In the genomic region with DNA sequence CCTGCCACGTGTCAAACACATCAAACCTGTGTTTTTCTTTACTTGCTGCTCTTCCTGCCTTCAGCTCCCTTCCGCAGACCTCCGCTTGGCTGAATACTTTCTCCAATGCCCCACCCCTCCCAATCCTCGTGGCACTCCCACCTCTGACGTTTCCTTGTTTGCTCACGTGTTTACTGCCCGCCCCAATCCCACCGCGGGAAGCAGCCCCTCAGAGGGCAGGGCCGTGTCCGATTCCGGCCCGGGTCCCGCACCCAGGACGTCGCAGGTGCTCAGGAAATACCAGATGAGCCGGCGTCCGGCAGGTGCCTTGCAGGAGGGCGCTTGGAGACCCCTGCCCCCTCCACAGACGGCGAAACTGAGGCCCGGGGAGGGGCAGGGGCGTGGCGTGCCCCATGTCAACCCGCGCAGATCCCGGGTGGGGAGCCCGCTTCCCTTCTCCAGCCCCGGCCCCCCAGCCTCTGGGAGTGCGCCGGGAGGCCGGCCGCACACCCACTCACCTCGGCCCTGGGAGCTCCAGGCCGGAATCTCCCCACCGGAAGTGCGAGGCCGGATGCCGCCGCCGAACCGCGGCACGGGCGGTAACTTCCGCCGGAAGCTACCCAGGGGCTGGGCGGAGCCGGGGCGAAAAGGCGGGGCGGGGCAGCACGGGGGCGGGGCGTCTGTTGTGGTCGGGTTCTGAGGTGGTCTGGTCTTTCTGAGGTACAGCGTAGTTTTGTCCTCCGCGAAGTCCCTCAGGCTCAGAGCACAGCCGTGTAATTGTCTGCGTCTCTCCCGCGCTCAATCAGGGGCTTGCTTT, we compare ENCODE assay signal across 8 cellular contexts. TPM values are rescaled to one million over a fixed set of nuclear protein-coding genes. Genes with fewer than 3 reads are reported as not detected.
DNase-seq lines count a peak whose midpoint lies in the region; ATAC-seq and TF ChIP-seq lines count a peak whose summit lies in the region.

No MANE protein-coding gene starts in this region.

- in situ Hi-C loops in transverse colon (cut with MboI; ENCODE audit: low pct_ligation_motif_present in 1 of 4, low pct_unique_long_range_greater_than_20kb in 1 of 4, low sequenced_read_pairs in 3 of 4), result no loop called here

- TF ChIP-seq CTCF in HFF-Myc (IDR thresholded peaks at IDR 0.05; ENCODE audit: low read depth, low read length, missing control alignments) (no peak), adrenal gland (IDR thresholded peaks at IDR 0.05) (no peak), heart left ventricle (IDR thresholded peaks at IDR 0.05) (no peak), transverse colon (IDR thresholded peaks at IDR 0.05) (peak in 1 of 5 experiments; percentile 10)

- TF ChIP-seq EP300 in transverse colon (IDR thresholded peaks at IDR 0.05; ENCODE audit: low read depth), result no peak

- 0 to 1% (median 1%) methylated on average over 21 to 64 of the region's 64 CpGs for WGBS in adrenal gland, 4 donors
- 0 to 1% (median 1%) methylated on average over 34 to 64 of the region's 64 CpGs for WGBS in heart left ventricle, 4 donors
- WGBS in transverse colon (ENCODE audit: low coverage in 1 of 2), 2 donors, result 0% methylated on average over 4 to 63 of the region's 64 CpGs

- ATAC-seq in heart left ventricle, result peak; percentile 83 to 96 (median 93)

- no peaks in the 10 kb centered on the region for H3K27me3 ChIP-seq in adrenal gland
- H3K27me3 ChIP-seq in heart left ventricle, result no peaks in the 10 kb centered on the region
- H3K27me3 ChIP-seq in transverse colon, result no peaks in the 10 kb centered on the region

- H3K9me3 ChIP-seq in adrenal gland (replicated peaks in 1 of 3) (no peaks in the 10 kb centered on the region), heart left ventricle (no peaks in the 10 kb centered on the region), transverse colon (no peaks in the 10 kb centered on the region)

- DNase-seq in GM03348 (ENCODE audit: low spot score), result peak; percentile 97
- DNase-seq in HFF-Myc (ENCODE audit: extremely low read depth, low read depth), result peak; percentile 59
- DNase-seq in NCI-H1092 (lab: John Stamatoyannopoulos, UW), result peak; percentile 75
- DNase-seq in T follicular helper cell (ENCODE audit: low read depth), result peak; percentile 80
- peak; percentile 90 to 96 (median 92) for DNase-seq in adrenal gland
- DNase-seq in heart left ventricle, result peak; percentile 88 to 95 (median 90)
- DNase-seq in pons (ENCODE audit: low spot score), result peak; percentile 63
- DNase-seq in transverse colon, result peak; percentile 90

- intact Hi-C loops in adrenal gland (cut with DNase I), result no loop called here
- intact Hi-C loops in heart left ventricle (cut with DNase I), result loop anchor here in 5 of 10 donors (1.0 to 10.0 kb wide), 4 partner anchors 38 to 339 kb away; a partner anchor contains a TSS
- intact Hi-C loops in transverse colon (cut with DNase I; ENCODE audit: low total_unique reads), result no loop called here

- H3K4me3 ChIP-seq in HFF-Myc (replicated peaks; ENCODE audit: low read depth, low read length) (peak overlapping the region; percentile 98), adrenal gland (peak overlapping the region; percentile 85 to 97 (median 92)), heart left ventricle (peak overlapping the region; percentile 80 to 99 (median 91)), transverse colon (peak overlapping the region; percentile 94 to 97 (median 96))

- H3K4me1 ChIP-seq in adrenal gland (replicated peaks in 1 of 2) (peaks cover 18 to 43% of the 10 kb centered on the region in 2 donors), heart left ventricle (peaks cover 0 to 55% (median 40%) of the 10 kb centered on the region in 12 donors), transverse colon (peaks cover 9 to 29% (median 21%) of the 10 kb centered on the region in 4 donors)

- H3K36me3 ChIP-seq in adrenal gland (replicated peaks in 1 of 2) (peaks cover 0 to 34% of the 10 kb centered on the region in 2 donors), heart left ventricle (peaks cover 0 to 50% (median 38%) of the 10 kb centered on the region in 9 donors), transverse colon (peaks cover 0 to 27% (median 10%) of the 10 kb centered on the region in 4 donors)

- peak overlapping the region; percentile 97 to 100 (median 99) for H3K27ac ChIP-seq in adrenal gland
- H3K27ac ChIP-seq in heart left ventricle, result peak overlapping the region; percentile 94 to 99 (median 97)
- H3K27ac ChIP-seq in transverse colon, result peak overlapping the region; percentile 98 to 100 (median 99)

- peak; percentile 75 to 87 for TF ChIP-seq POLR2A in adrenal gland (IDR thresholded peaks at IDR 0.05)
- peak; percentile 40 to 89 for TF ChIP-seq POLR2A in heart left ventricle (IDR thresholded peaks at IDR 0.05)
- peak; percentile 91 for TF ChIP-seq POLR2A in transverse colon (IDR thresholded peaks at IDR 0.05)

RNA-seq across cellular contexts. Expression of a gene that starts 42.3 kb away (rescaled TPM):
- 10 to 100 TPM; 42.4 to 69.0 (median 52.2) TPM for total RNA-seq in adrenal gland
- 10 to 100 TPM; 36.2 to 55.1 (median 38.3) TPM for polyA plus RNA-seq in adrenal gland
- total RNA-seq in heart left ventricle, result 10 to 100 TPM; 22.7 to 57.5 (median 34.5) TPM
- polyA plus RNA-seq in heart left ventricle, result 10 to 100 TPM; 14.6 to 29.0 TPM
- 10 to 100 TPM; 13.5 to 30.0 (median 22.1) TPM for total RNA-seq in transverse colon

RNA-seq across cellular contexts. Expression of a gene that starts 55.8 kb away (rescaled TPM):
- 1 to 10 TPM in 2 of 8 donors, under 1 TPM in 2, not detected in 4; 0.19 to 2.9 (median 1.2) TPM for total RNA-seq in adrenal gland
- 1 to 10 TPM in 2 of 3 donors, under 1 TPM in 1; 0.77 to 2.3 (median 1.2) TPM for polyA plus RNA-seq in adrenal gland
- under 1 TPM; 0.13 to 0.90 (median 0.50) TPM for total RNA-seq in heart left ventricle
- under 1 TPM; 0.03 to 0.42 TPM for polyA plus RNA-seq in heart left ventricle
- not detected for total RNA-seq in transverse colon

Comparison
In these comparisons a context has a peak if more than half of its experiments do, and no peak if none do; other contexts are left out.
1. Peak in every context shown above with its lines: DNase-seq, ATAC-seq, H3K4me3 ChIP-seq and H3K27ac ChIP-seq.